12 cellular contexts compared by ENCODE assay signal in genomic region chr17:12104831-12105230, GRCh38.
DNase-seq lines count a peak whose midpoint lies in the region; ATAC-seq and TF ChIP-seq lines count a peak whose summit lies in the region.
"Had no signal": no experiment of that assay in that cellular context is flagged by ENCODE, and none has a peak within 500 bp of the region (broad histone marks: within the 10 kb centered on the region; RNA-seq: fewer than 3 reads in every experiment).

No MANE protein-coding gene starts in this region.

- H2BK5ac ChIP-seq in IMR-90 (ENCODE audit: low read depth, low read length, poor library complexity, severe bottlenecking): no peak overlapping the region

- H3K9me3 ChIP-seq in IMR-90 (ENCODE audit: control insufficient read depth, insufficient read depth, low read length) (no peaks in the 10 kb centered on the region), skeletal muscle satellite cell (replicated peaks; ENCODE audit: low read length) (no peaks in the 10 kb centered on the region), lower lobe of right lung (peaks cover 4% of the 10 kb centered on the region), tibial artery (no peaks in the 10 kb centered on the region)

- H3K23ac ChIP-seq in IMR-90 (ENCODE audit: low read depth, low read length): no peak overlapping the region

- CTCF ChIA-PET in IMR-90 (lab: Yijun Ruan, JAX): no interaction called here

- in situ Hi-C loops in IMR-90 (cut with MboI; ENCODE audit: low sequenced_read_pairs): no loop called here

- H2BK120ac ChIP-seq in IMR-90 (ENCODE audit: low read depth, low read length): no peak overlapping the region

- DNase-seq in IMR-90: peak; percentile 49
- peak; percentile 5 for DNase-seq in fibroblast of gingiva (ENCODE audit: low read depth)
- DNase-seq in iris pigment epithelial cell (ENCODE audit: low read depth): peak; percentile 50
- no peak for DNase-seq in lower lobe of right lung
- no peak for DNase-seq in NCI-H2196 (lab: John Stamatoyannopoulos, UW; ENCODE audit: unreplicated experiment)
- no peak for DNase-seq in tibial artery
- DNase-seq: C1 segment of cervical spinal cord; Calu3; CD4-positive, alpha-beta T cell; DMS 273 treated with DMSO at 0.1 percent for 48 hours; GM23248 had no signal

- no peak overlapping the region for H4K8ac ChIP-seq in IMR-90 (ENCODE audit: low read depth in 2 of 2, low read length in 2 of 2)

- no peak overlapping the region for H3K56ac ChIP-seq in IMR-90 (ENCODE audit: extremely low read depth, insufficient read depth, low read length)

- H4K5ac ChIP-seq in IMR-90 (ENCODE audit: low read depth, low read length): no peak overlapping the region

- H2AK5ac ChIP-seq in IMR-90 (ENCODE audit: low read depth, low read length): no peak overlapping the region

- H3K9ac ChIP-seq in IMR-90 (ENCODE audit: low read depth, low read length) (no peak overlapping the region), skeletal muscle satellite cell (ENCODE audit: low read depth, low read length) (no peak overlapping the region)
- H3K9ac ChIP-seq: GM23248 had no signal

- dilution Hi-C loops in IMR-90 (cut with HindIII; ENCODE audit: low sequenced_read_pairs, unreplicated experiment): no loop called here

- no peak for TF ChIP-seq POLR2A in IMR-90 (IDR thresholded peaks at IDR 0.05; ENCODE audit: low read depth, low read length)

- H3K36me3 ChIP-seq in IMR-90 (ENCODE audit: control insufficient read depth, insufficient read depth, low read length): no peaks in the 10 kb centered on the region
- H3K36me3 ChIP-seq in skeletal muscle satellite cell (ENCODE audit: insufficient read depth, low read length): no peaks in the 10 kb centered on the region
- no peaks in the 10 kb centered on the region for H3K36me3 ChIP-seq in lower lobe of right lung
- H3K36me3 ChIP-seq in tibial artery: peaks cover 0 to 13% (median 0%) of the 10 kb centered on the region in 3 donors

- intact Hi-C loops in IMR-90 (cut with micrococcal nuclease): loop anchor here (5.0 kb wide), 1 partner anchor 63 kb away; no protein-coding TSS in a partner anchor
- intact Hi-C loops in lower lobe of right lung (cut with DNase I): no loop called here
- intact Hi-C loops in tibial artery (cut with DNase I; ENCODE audit: low total_unique reads): no loop called here

- H3K4me2 ChIP-seq in IMR-90 (ENCODE audit: low read depth, low read length) (no peak overlapping the region), skeletal muscle satellite cell (ENCODE audit: low read length) (peak overlapping the region; percentile 55)

- no peak for TF ChIP-seq RAD21 in IMR-90 (IDR thresholded peaks at IDR 0.05; ENCODE audit: low read length)

- peak; percentile 32; the same call in 1 of the 2 replicates for ATAC-seq in IMR-90 (ENCODE audit: low read depth)
- ATAC-seq in lower lobe of right lung: no peak

- H2BK20ac ChIP-seq in IMR-90 (ENCODE audit: low read depth, low read length): no peak overlapping the region

- peaks cover 5% of the 10 kb centered on the region for H3K9me1 ChIP-seq in IMR-90 (ENCODE audit: insufficient read depth, low read length)

- peaks cover 14 to 28% of the 10 kb centered on the region in 2 experiments; a peak in 3 of 4 replicates for H3K79me1 ChIP-seq in IMR-90 (ENCODE audit: low read depth in 1 of 2, low read length in 2 of 2)

- no peak overlapping the region for H3K14ac ChIP-seq in IMR-90 (replicated peaks; ENCODE audit: low read depth, low read length)

- H3K4me3 ChIP-seq in IMR-90 (ENCODE audit: insufficient read depth, low read depth, low read length) (no peak overlapping the region), skeletal muscle satellite cell (ENCODE audit: low read length) (no peak overlapping the region), lower lobe of right lung (no peak overlapping the region), tibial artery (no peak overlapping the region)
- H3K4me3 ChIP-seq: GM23248 had no signal

- TF ChIP-seq CTCF in IMR-90 (conservative IDR thresholded peaks at IDR 0.05; ENCODE audit: low read depth, low read length) (no peak), lower lobe of right lung (IDR thresholded peaks at IDR 0.05) (no peak), tibial artery (IDR thresholded peaks at IDR 0.05) (no peak)

- no peak overlapping the region for H2BK15ac ChIP-seq in IMR-90 (ENCODE audit: low read depth, low read length)

- no TSS peak for BruUV-seq in IMR-90 (replicated peaks; lab: Mats Ljungman, UMichigan)

- no peak overlapping the region for H4K91ac ChIP-seq in IMR-90 (ENCODE audit: insufficient read depth, low read depth, low read length)

- peaks cover 5% of the 10 kb centered on the region for H3K4me1 ChIP-seq in IMR-90 (ENCODE audit: control insufficient read depth, insufficient read depth, low read length)
- H3K4me1 ChIP-seq in skeletal muscle satellite cell (ENCODE audit: control insufficient read depth, insufficient read depth, low read length): peaks cover 36% of the 10 kb centered on the region
- H3K4me1 ChIP-seq in lower lobe of right lung: peaks cover 4% of the 10 kb centered on the region
- H3K4me1 ChIP-seq in tibial artery: peaks cover 0 to 20% (median 3%) of the 10 kb centered on the region in 4 donors

- no peak overlapping the region for H3K27ac ChIP-seq in IMR-90 (ENCODE audit: insufficient read depth, low read length)
- no peak overlapping the region for H3K27ac ChIP-seq in lower lobe of right lung
- H3K27ac ChIP-seq in tibial artery: no peak overlapping the region
- H3K27ac ChIP-seq: GM23248 had no signal

- H3K27me3 ChIP-seq in IMR-90 (ENCODE audit: control insufficient read depth, insufficient read depth, low read length) (no peaks in the 10 kb centered on the region), skeletal muscle satellite cell (ENCODE audit: control insufficient read depth, insufficient read depth, low read length) (no peaks in the 10 kb centered on the region), lower lobe of right lung (ENCODE audit: low read depth) (no peaks in the 10 kb centered on the region), tibial artery (no peaks in the 10 kb centered on the region)

- H2AFZ ChIP-seq in IMR-90 (replicated peaks; ENCODE audit: low read length, poor library complexity): no peak overlapping the region
- H2AFZ ChIP-seq: GM23248 had no signal

- H3K18ac ChIP-seq in IMR-90 (ENCODE audit: low read depth, low read length): no peak overlapping the region

- H3K4ac ChIP-seq in IMR-90 (ENCODE audit: low read depth, low read length): no peak overlapping the region

- no peaks in the 10 kb centered on the region for H4K20me1 ChIP-seq in IMR-90 (ENCODE audit: insufficient read depth, low read length)

- POLR2A ChIA-PET in IMR-90 (lab: Charles Lee; ENCODE audit: unreplicated experiment): no interaction called here

- H2AK9ac ChIP-seq in IMR-90 (replicated peaks; ENCODE audit: low read depth, low read length, poor library complexity): no peak overlapping the region

TF ChIP-seq in IMR-90, 13 proteins besides CTCF, POLR2A, EP300 and RAD21:
- TF ChIP-seq CHD1 (IDR thresholded peaks at IDR 0.05; ENCODE audit: low read depth, low read length): no peak
- TF ChIP-seq CEBPB (IDR thresholded peaks at IDR 0.05; ENCODE audit: low read depth, low read length): peak; percentile 33; the same call in 1 of the 2 replicates

Comparison
In these comparisons a context has a peak if more than half of its experiments do, and no peak if none do; other contexts are left out.
1. DNase-seq: peak in IMR-90 (single experiment), fibroblast of gingiva (single experiment) and iris pigment epithelial cell (single experiment); none in lower lobe of right lung (single experiment), NCI-H2196 (single experiment) and tibial artery (0 of 2).